Comparison of ENCODE assay signal across 17 cellular contexts in genomic region chr1:232579461-232579860, GRCh38. TPM values are rescaled to one million over a fixed set of nuclear protein-coding genes. Genes with fewer than 3 reads are reported as not detected.
DNase-seq lines count a peak whose midpoint lies in the region; ATAC-seq and TF ChIP-seq lines count a peak whose summit lies in the region.
"Had no signal": no experiment of that assay in that cellular context is flagged by ENCODE, and none has a peak within 500 bp of the region (broad histone marks: within the 10 kb centered on the region; RNA-seq: fewer than 3 reads in every experiment).

No MANE protein-coding gene starts in this region.

- H3K4me1 Mint-ChIP-seq in activated CD8-positive, alpha-beta memory T cell treated with anti-CD3 and anti-CD28 coated beads, Interleukin-2, amount 10 ng/mL, durations not matched to agents 7 days and 5 days, result peaks cover 37% of the 10 kb centered on the region
- H3K4me1 Mint-ChIP-seq in effector memory CD8-positive, alpha-beta T cell (ENCODE audit: low read depth in 2 of 2), result peaks cover 53 to 55% of the 10 kb centered on the region in 2 donors
- H3K4me1 Mint-ChIP-seq in osteocyte (ENCODE audit: unreplicated experiment), result peaks cover 16% of the 10 kb centered on the region

- no peak for TF ChIP-seq CTCF in sigmoid colon (IDR thresholded peaks at IDR 0.05)
- no peak for TF ChIP-seq CTCF in osteocyte (IDR thresholded peaks at IDR 0.05)

- no peak for DNase-seq in activated CD8-positive, alpha-beta memory T cell treated with anti-CD3 and anti-CD28 coated beads, Interleukin-2, amount 10 ng/mL, durations not matched to agents 7 days and 5 days
- DNase-seq in activated CD8-positive, alpha-beta memory T cell treated with anti-CD3 and anti-CD28 coated beads, Interleukin-2, amount 50 U/mL, for 4 hours, result no peak
- no peak for DNase-seq in effector memory CD8-positive, alpha-beta T cell
- no peak for DNase-seq in sigmoid colon
- DNase-seq in HUDEP-2 (lab: John Stamatoyannopoulos, UW; ENCODE audit: unreplicated experiment in 76 of 76), result no peak
- no peak for DNase-seq in osteocyte (ENCODE audit: extremely low spot score, unreplicated experiment)
- no peak for DNase-seq in activated effector memory CD4-positive, alpha-beta T cell treated with Interleukin-2 at 50 U/mL for 16 hours
- DNase-seq: activated CD4-positive, alpha-beta T cell treated with anti-CD3 and anti-CD28 coated beads, Interleukin-2, amount 50 U/mL, for 48 hours; amniotic stem cell; DMS153; foreskin fibroblast; Kasumi-1; kidney; NCI-H2081 treated with DMSO at 0.1 percent for 48 hours; SW 1271 had no signal

- H3K9me3 ChIP-seq in HUES6 (ENCODE audit: control insufficient read depth, insufficient read depth, low read depth, low read length), result no peaks in the 10 kb centered on the region
- no peaks in the 10 kb centered on the region for H3K9me3 ChIP-seq in sigmoid colon

- H3K36me3 ChIP-seq in HUES6 (ENCODE audit: control insufficient read depth, insufficient read depth, low read length) (no peaks in the 10 kb centered on the region), sigmoid colon (no peaks in the 10 kb centered on the region)

- ATAC-seq in activated CD8-positive, alpha-beta memory T cell treated with anti-CD3 and anti-CD28 coated beads, Interleukin-2, amount 10 ng/mL, durations not matched to agents 7 days and 5 days, result no peak
- no peak for ATAC-seq in effector memory CD8-positive, alpha-beta T cell (replicated peaks)
- ATAC-seq: GM12878 had no signal

- H3K27me3 ChIP-seq in HUES6 (ENCODE audit: control insufficient read depth, insufficient read depth, low read length) (no peaks in the 10 kb centered on the region), sigmoid colon (no peaks in the 10 kb centered on the region)

- intact Hi-C loops in sigmoid colon (cut with DNase I), result loop anchor here (5.0 kb wide), 1 partner anchor 43 kb away; no protein-coding TSS in a partner anchor

- no peak for TF ChIP-seq POLR2A in sigmoid colon (IDR thresholded peaks at IDR 0.05)

- peak overlapping the region; percentile 34 for H3K4me3 Mint-ChIP-seq in activated CD8-positive, alpha-beta memory T cell treated with anti-CD3 and anti-CD28 coated beads, Interleukin-2, amount 10 ng/mL, durations not matched to agents 7 days and 5 days
- H3K4me3 Mint-ChIP-seq in effector memory CD8-positive, alpha-beta T cell, result peak overlapping the region; percentile 63 to 77
- H3K4me3 Mint-ChIP-seq in osteocyte (ENCODE audit: unreplicated experiment), result no peak overlapping the region

- CTCF ChIA-PET in activated CD8-positive, alpha-beta memory T cell treated with anti-CD3 and anti-CD28 coated beads, Interleukin-2, amount 10 ng/mL, durations not matched to agents 7 days and 5 days (lab: Charles Lee), result interaction anchor here (0.8 to 1.4 kb wide), 4 partner anchors 17 to 48 kb away, joined by 3 to 4 read pairs (median 4); no protein-coding TSS in a partner anchor

- peak overlapping the region; percentile 70 for H3K27ac Mint-ChIP-seq in activated CD8-positive, alpha-beta memory T cell treated with anti-CD3 and anti-CD28 coated beads, Interleukin-2, amount 10 ng/mL, durations not matched to agents 7 days and 5 days
- H3K27ac Mint-ChIP-seq in effector memory CD8-positive, alpha-beta T cell, result peak overlapping the region; percentile 85 to 89
- no peak overlapping the region for H3K27ac Mint-ChIP-seq in osteocyte (ENCODE audit: unreplicated experiment)

- 36 to 52% methylated on average over 1 of the region's 1 CpG for WGBS in sigmoid colon, 2 donors

- H3K4me3 ChIP-seq in HUES6 (ENCODE audit: low read depth, low read length), result no peak overlapping the region
- no peak overlapping the region for H3K4me3 ChIP-seq in sigmoid colon
- H3K4me3 ChIP-seq: GM12878 had no signal

- no peaks in the 10 kb centered on the region for H3K9me3 Mint-ChIP-seq in activated CD8-positive, alpha-beta memory T cell treated with anti-CD3 and anti-CD28 coated beads, Interleukin-2, amount 10 ng/mL, durations not matched to agents 7 days and 5 days (ENCODE audit: low read depth)
- no peaks in the 10 kb centered on the region for H3K9me3 Mint-ChIP-seq in effector memory CD8-positive, alpha-beta T cell
- H3K9me3 Mint-ChIP-seq in osteocyte (ENCODE audit: unreplicated experiment), result no peaks in the 10 kb centered on the region

- no peak for TF ChIP-seq EP300 in sigmoid colon (IDR thresholded peaks at IDR 0.05)

- H3K9ac ChIP-seq in HUES6 (ENCODE audit: low read length), result no peak overlapping the region

- H3K27ac ChIP-seq in HUES6 (ENCODE audit: low read depth, low read length), result 0 out of 2 replicates have a peak overlapping the region, but pooled peaks have one; percentile 8
- peak overlapping the region; percentile 10 to 64 (median 52) for H3K27ac ChIP-seq in sigmoid colon

- H3K4me1 ChIP-seq in HUES6 (ENCODE audit: control insufficient read depth, insufficient read depth, low read length) (peaks cover 61% of the 10 kb centered on the region), sigmoid colon (peaks cover 0 to 44% (median 21%) of the 10 kb centered on the region in 4 donors)

- peaks cover 5% of the 10 kb centered on the region for H3K36me3 Mint-ChIP-seq in activated CD8-positive, alpha-beta memory T cell treated with anti-CD3 and anti-CD28 coated beads, Interleukin-2, amount 10 ng/mL, durations not matched to agents 7 days and 5 days
- peaks cover 2% of the 10 kb centered on the region for H3K36me3 Mint-ChIP-seq in effector memory CD8-positive, alpha-beta T cell (ENCODE audit: insufficient read depth)
- H3K36me3 Mint-ChIP-seq in osteocyte (ENCODE audit: unreplicated experiment), result peaks cover 2% of the 10 kb centered on the region

- H3K27me3 Mint-ChIP-seq in activated CD8-positive, alpha-beta memory T cell treated with anti-CD3 and anti-CD28 coated beads, Interleukin-2, amount 10 ng/mL, durations not matched to agents 7 days and 5 days, result no peaks in the 10 kb centered on the region
- no peaks in the 10 kb centered on the region for H3K27me3 Mint-ChIP-seq in effector memory CD8-positive, alpha-beta T cell
- H3K27me3 Mint-ChIP-seq in osteocyte (ENCODE audit: unreplicated experiment), result no peaks in the 10 kb centered on the region

RNA-seq across cellular contexts. Expression of gene SIPA1L2, which starts 50.5 kb away (rescaled TPM):
- total RNA-seq in activated CD8-positive, alpha-beta memory T cell treated with anti-CD3 and anti-CD28 coated beads, Interleukin-2, amount 10 ng/mL, durations not matched to agents 7 days and 5 days, result under 1 TPM; 0.41 to 0.91 TPM
- 10 to 100 TPM; 22.5 to 42.5 (median 32.1) TPM for total RNA-seq in sigmoid colon
- polyA plus RNA-seq in sigmoid colon, result 10 to 100 TPM; 16.2 to 20.6 (median 18.0) TPM
- 12.3 and 14.5 TPM in 2 replicates for total RNA-seq in osteocyte
